8 cellular contexts compared by ENCODE assay signal in genomic region chr9:120842685-120843485, GRCh38. TPM values are rescaled to one million over a fixed set of nuclear protein-coding genes. Genes with fewer than 3 reads are reported as not detected.
DNase-seq lines count a peak whose midpoint lies in the region; ATAC-seq, FAIRE-seq and TF ChIP-seq lines count a peak whose summit lies in the region.

TSS of gene PSMD5 (minus strand) at chr9:120842922. CDS start at chr9:120842909, 13 bp downstream.

- H3K4me3 ChIP-seq in ascending aorta (peak within 1 kb of the TSS; percentile 75 to 84), right cardiac atrium (ENCODE audit: low read length) (peak within 1 kb of the TSS; percentile 87), uterus (peak within 1 kb of the TSS; percentile 78 to 89)

- peaks cover 2 to 25% of the 10 kb centered on the region in 2 donors for H3K4me1 ChIP-seq in ascending aorta
- peaks cover 10% of the 10 kb centered on the region for H3K4me1 ChIP-seq in right cardiac atrium (ENCODE audit: control insufficient read depth, insufficient read depth, low read length)
- H3K4me1 ChIP-seq in uterus: no peaks in the 10 kb centered on the region

- ATAC-seq in HG02870 (IDR thresholded peaks at IDR 0.05; ENCODE audit: unreplicated experiment): peak; percentile 99
- ATAC-seq in right cardiac atrium: peak; percentile 99

- H3K9me3 ChIP-seq in ascending aorta (no peaks in the 10 kb centered on the region), right cardiac atrium (ENCODE audit: control insufficient read depth, low read length) (no peaks in the 10 kb centered on the region), uterus (no peaks in the 10 kb centered on the region)

- no peaks in the 10 kb centered on the region for H3K27me3 ChIP-seq in ascending aorta
- H3K27me3 ChIP-seq in right cardiac atrium (ENCODE audit: control insufficient read depth, insufficient read depth): no peaks in the 10 kb centered on the region
- H3K27me3 ChIP-seq in uterus: no peaks in the 10 kb centered on the region

- FAIRE-seq in GM12892 (lab: Jason Lieb, UNC): peak; percentile 91

- TF ChIP-seq POLR2A in GM12892 (IDR thresholded peaks at IDR 0.05; ENCODE audit: low read depth, low read length): peak; percentile 98
- peak; percentile 62 to 79 for TF ChIP-seq POLR2A in uterus (IDR thresholded peaks at IDR 0.05)

- peak; percentile 96 for DNase-seq in GM12892 (ENCODE audit: insufficient read length)
- peak; percentile 97 for DNase-seq in NCI-H1694 treated with DMSO at 0.1 percent for 48 hours (lab: John Stamatoyannopoulos, UW)
- peak; percentile 86 to 99 (median 95) for DNase-seq in T-helper 2 cell
- DNase-seq in ascending aorta (ENCODE audit: low spot score in 2 of 2): peak; percentile 99 to 100
- peak; percentile 99 to 100 (median 100) for DNase-seq in right cardiac atrium
- DNase-seq in putamen (ENCODE audit: low spot score): peak; percentile 90
- peak; percentile 97 to 99 for DNase-seq in uterus

- no peak for TF ChIP-seq CTCF in ascending aorta (IDR thresholded peaks at IDR 0.05)
- TF ChIP-seq CTCF in uterus (IDR thresholded peaks at IDR 0.05): peak in 1 of 4 experiments; percentile 25

- intact Hi-C loops in ascending aorta (cut with DNase I) (loop anchor here (1.0 to 2.0 kb wide), 3 partner anchors 25 to 232 kb away; partner anchors contain the start of genes CNTRL and FBXW2), right cardiac atrium (cut with DNase I) (no loop called here), uterus (cut with DNase I; ENCODE audit: low total_unique reads) (no loop called here)

- WGBS in right cardiac atrium: 5% methylated on average over 62 of the region's 62 CpGs

- H3K27ac ChIP-seq in ascending aorta (peak within 1 kb of the TSS; percentile 89 to 97), right cardiac atrium (ENCODE audit: low read length) (peak within 1 kb of the TSS; percentile 84), uterus (peak within 1 kb of the TSS; percentile 89 to 96)

- H3K36me3 ChIP-seq in ascending aorta: no peaks in the 10 kb centered on the region
- no peaks in the 10 kb centered on the region for H3K36me3 ChIP-seq in uterus

RNA-seq across cellular contexts. Expression of gene PSMD5, which starts in this region (rescaled TPM):
- 21.9 TPM for polyA plus RNA-seq in GM12892 (2012; ENCODE audit: missing spikeins)
- total RNA-seq in ascending aorta (18.2 TPM), right cardiac atrium (10 to 100 TPM; 16.6 to 26.0 (median 22.7) TPM), uterus (100 to 1,000 TPM in 1 of 4 donors, 10 to 100 TPM in 3; 20.9 to 181 (median 49.0) TPM)
- 8.7 TPM for polyA plus RNA-seq in right cardiac atrium

Comparison
In these comparisons a context has a peak if more than half of its experiments do, and no peak if none do; other contexts are left out.
1. Peak in every context shown above with its lines: DNase-seq, ATAC-seq, H3K4me3 ChIP-seq and H3K27ac ChIP-seq.